In genomic region chr2:59561281-59561680, GRCh38 we compare ENCODE assay signal across 36 cellular contexts.
"Had no signal": no experiment of that assay in that cellular context is flagged by ENCODE, and none has a peak within 500 bp of the region (broad histone marks: within the 10 kb centered on the region; RNA-seq: fewer than 3 reads in every experiment).

No MANE protein-coding gene starts in this region.

- H3K4me1 Mint-ChIP-seq: activated CD4-positive, alpha-beta T cell treated with anti-CD3 and anti-CD28 coated beads for 36 hours; activated CD4-positive, alpha-beta T cell treated with anti-CD3 and anti-CD28 coated beads, Interleukin-2, amount 10 ng/mL, durations not matched to agents 24 days and 14 days; activated CD8-positive, alpha-beta memory T cell treated with anti-CD3 and anti-CD28 coated beads, Interleukin-2, amount 10 ng/mL, durations not matched to agents 7 days and 5 days; activated naive CD4-positive, alpha-beta T cell treated with anti-CD3 and anti-CD28 coated beads, Interleukin-2, amount 50 U/mL, for 24 hours; activated naive CD8-positive, alpha-beta T cell treated with anti-CD3 and anti-CD28 coated beads for 36 hours; activated naive CD8-positive, alpha-beta T cell treated with anti-CD3 and anti-CD28 coated beads, Interleukin-2, amount 50 U/mL, for 24 hours; T-helper 17 cell had no signal

- H3K4me1 ChIP-seq: adrenal gland, body of pancreas, esophagus muscularis mucosa, foreskin keratinocyte, gastroesophageal sphincter, heart right ventricle had no signal

- ATAC-seq: activated CD4-positive, alpha-beta T cell treated with anti-CD3 and anti-CD28 coated beads for 36 hours; activated CD8-positive, alpha-beta memory T cell treated with anti-CD3 and anti-CD28 coated beads, Interleukin-2, amount 10 ng/mL, durations not matched to agents 7 days and 5 days; activated CD8-positive, alpha-beta T cell treated with anti-CD3 and anti-CD28 coated beads, Interleukin-2, amount 10 ng/mL, durations not matched to agents 7 days and 5 days; activated naive CD8-positive, alpha-beta T cell treated with anti-CD3 and anti-CD28 coated beads, Interleukin-2, amount 50 U/mL, for 24 hours; body of pancreas; effector memory CD8-positive, alpha-beta T cell; foreskin keratinocyte; gastroesophageal sphincter; heart right ventricle; T-helper 17 cell had no signal

- H3K36me3 ChIP-seq: adrenal gland, esophagus muscularis mucosa, gastroesophageal sphincter, heart right ventricle, WERI-Rb-1 had no signal

- H3K27ac ChIP-seq: adrenal gland, body of pancreas, esophagus muscularis mucosa, foreskin keratinocyte, gastroesophageal sphincter, heart right ventricle, WERI-Rb-1 had no signal

- H3K27me3 ChIP-seq: adrenal gland, body of pancreas, esophagus muscularis mucosa, foreskin keratinocyte, gastroesophageal sphincter, heart right ventricle had no signal

- H3K9me3 ChIP-seq: adrenal gland, body of pancreas, esophagus muscularis mucosa, gastroesophageal sphincter, heart right ventricle had no signal

- DNase-seq: activated CD4-positive, alpha-beta memory T cell treated with anti-CD3 and anti-CD28 coated beads for 36 hours; activated CD4-positive, alpha-beta T cell treated with anti-CD3 and anti-CD28 coated beads for 36 hours; activated CD4-positive, alpha-beta T cell treated with anti-CD3 and anti-CD28 coated beads, Interleukin-2, amount 10 ng/mL, durations not matched to agents 24 days and 14 days; activated CD4-positive, CD25-positive, alpha-beta regulatory T cell; activated CD4-positive, CD25-positive, alpha-beta regulatory T cell treated with anti-CD3 and anti-CD28 coated beads, Interleukin-2, amount 50 U/mL, for 72 hours; activated CD8-positive, alpha-beta memory T cell treated with anti-CD3 and anti-CD28 coated beads, Interleukin-2, amount 10 ng/mL, durations not matched to agents 7 days and 5 days; activated CD8-positive, alpha-beta memory T cell treated with anti-CD3 and anti-CD28 coated beads, Interleukin-2, amount 50 U/mL, for 4 hours; activated CD8-positive, alpha-beta T cell treated with anti-CD3 and anti-CD28 coated beads, Interleukin-2, amount 10 ng/mL, durations not matched to agents 7 days and 5 days; activated effector memory CD4-positive, alpha-beta T cell treated with anti-CD3 and anti-CD28 coated beads, Interleukin-2, amount 50 U/mL, for 16 hours; activated naive CD4-positive, alpha-beta T cell treated with anti-CD3 and anti-CD28 coated beads for 36 hours; activated naive CD8-positive, alpha-beta T cell treated with anti-CD3 and anti-CD28 coated beads for 36 hours; activated naive CD8-positive, alpha-beta T cell treated with anti-CD3 and anti-CD28 coated beads, Interleukin-2, amount 50 U/mL, for 24 hours; activated T-cell treated with anti-CD3 and anti-CD28 coated beads, Interleukin-2, amount 50 U/mL, for 1 hour; activated T-cell treated with anti-CD3 and anti-CD28 coated beads, Interleukin-2, amount 50 U/mL, for 48 hours; adrenal gland; amygdala; aorta; body of pancreas; caudate nucleus; cortex of kidney; dermis blood vessel endothelial cell; effector CD4-positive, alpha-beta T cell; effector memory CD8-positive, alpha-beta T cell; erythroblast; foreskin keratinocyte; heart right ventricle; T-helper 17 cell; T1000 had no signal

- H3K4me3 Mint-ChIP-seq: activated CD4-positive, alpha-beta memory T cell treated with anti-CD3 and anti-CD28 coated beads for 36 hours; activated CD4-positive, alpha-beta T cell treated with anti-CD3 and anti-CD28 coated beads for 36 hours; activated CD4-positive, alpha-beta T cell treated with anti-CD3 and anti-CD28 coated beads, Interleukin-2, amount 10 ng/mL, durations not matched to agents 24 days and 14 days; activated CD8-positive, alpha-beta memory T cell treated with anti-CD3 and anti-CD28 coated beads, Interleukin-2, amount 10 ng/mL, durations not matched to agents 7 days and 5 days; activated CD8-positive, alpha-beta T cell treated with anti-CD3 and anti-CD28 coated beads, Interleukin-2, amount 10 ng/mL, durations not matched to agents 7 days and 5 days; activated naive CD4-positive, alpha-beta T cell treated with anti-CD3 and anti-CD28 coated beads for 36 hours; activated naive CD4-positive, alpha-beta T cell treated with anti-CD3 and anti-CD28 coated beads, Interleukin-2, amount 50 U/mL, for 24 hours; activated naive CD8-positive, alpha-beta T cell treated with anti-CD3 and anti-CD28 coated beads for 36 hours; activated naive CD8-positive, alpha-beta T cell treated with anti-CD3 and anti-CD28 coated beads, Interleukin-2, amount 50 U/mL, for 24 hours; activated T-helper 1 cell treated with anti-CD3 and anti-CD28 coated beads, Interleukin-12 subunit alpha, Interleukin-12 subunit beta, Interleukin-2, Interleukin-4 antibody, amounts not matched to agents 30 ng/mL and 10 ng/mL and 1 ng/mL, durations not matched to agents 14 hours and 24 hours and 36 hours; effector memory CD8-positive, alpha-beta T cell; T-helper 17 cell; T-helper 2 cell treated with Interferon-gamma antibody and Interleukin-4, amounts not matched to agents 5 μg/mL and 100 μg/mL, for 36 hours had no signal

- H3K27me3 Mint-ChIP-seq: activated CD4-positive, alpha-beta memory T cell treated with anti-CD3 and anti-CD28 coated beads for 36 hours; activated CD4-positive, alpha-beta T cell treated with anti-CD3 and anti-CD28 coated beads for 36 hours; activated CD4-positive, alpha-beta T cell treated with anti-CD3 and anti-CD28 coated beads, Interleukin-2, amount 10 ng/mL, durations not matched to agents 24 days and 14 days; activated CD8-positive, alpha-beta memory T cell treated with anti-CD3 and anti-CD28 coated beads, Interleukin-2, amount 10 ng/mL, durations not matched to agents 7 days and 5 days; activated naive CD4-positive, alpha-beta T cell treated with anti-CD3 and anti-CD28 coated beads, Interleukin-2, amount 50 U/mL, for 24 hours; activated naive CD8-positive, alpha-beta T cell treated with anti-CD3 and anti-CD28 coated beads for 36 hours; activated naive CD8-positive, alpha-beta T cell treated with anti-CD3 and anti-CD28 coated beads, Interleukin-2, amount 50 U/mL, for 24 hours; effector memory CD8-positive, alpha-beta T cell; T-helper 17 cell had no signal

- FAIRE-seq: colon had no signal

- H3K9me3 Mint-ChIP-seq: activated CD4-positive, alpha-beta T cell treated with anti-CD3 and anti-CD28 coated beads, Interleukin-2, amount 10 ng/mL, durations not matched to agents 24 days and 14 days; activated naive CD8-positive, alpha-beta T cell treated with anti-CD3 and anti-CD28 coated beads for 36 hours; activated naive CD8-positive, alpha-beta T cell treated with anti-CD3 and anti-CD28 coated beads, Interleukin-2, amount 50 U/mL, for 24 hours; activated T-helper 1 cell treated with anti-CD3 and anti-CD28 coated beads, Interleukin-12 subunit alpha, Interleukin-12 subunit beta, Interleukin-2, Interleukin-4 antibody, amounts not matched to agents 30 ng/mL and 10 ng/mL and 1 ng/mL, durations not matched to agents 14 hours and 24 hours and 36 hours; activated T-helper 2 cell treated with anti-CD3 and anti-CD28 coated beads, Interferon-gamma antibody, Interleukin-2, Interleukin-4, amounts not matched to agents 10 μg/mL and 5 μg/mL and 100 μg/mL, durations not matched to agents 14 hours and 24 hours and 36 hours; T-helper 2 cell treated with Interferon-gamma antibody and Interleukin-4, amounts not matched to agents 5 μg/mL and 100 μg/mL, for 36 hours had no signal

- H3K27ac Mint-ChIP-seq: activated CD4-positive, alpha-beta memory T cell treated with anti-CD3 and anti-CD28 coated beads for 36 hours; activated CD4-positive, alpha-beta T cell treated with anti-CD3 and anti-CD28 coated beads for 36 hours; activated CD4-positive, alpha-beta T cell treated with anti-CD3 and anti-CD28 coated beads, Interleukin-2, amount 10 ng/mL, durations not matched to agents 24 days and 14 days; activated CD8-positive, alpha-beta memory T cell treated with anti-CD3 and anti-CD28 coated beads, Interleukin-2, amount 10 ng/mL, durations not matched to agents 7 days and 5 days; activated CD8-positive, alpha-beta T cell treated with anti-CD3 and anti-CD28 coated beads, Interleukin-2, amount 10 ng/mL, durations not matched to agents 7 days and 5 days; activated naive CD4-positive, alpha-beta T cell treated with anti-CD3 and anti-CD28 coated beads for 36 hours; activated naive CD4-positive, alpha-beta T cell treated with anti-CD3 and anti-CD28 coated beads, Interleukin-2, amount 50 U/mL, for 24 hours; activated naive CD8-positive, alpha-beta T cell treated with anti-CD3 and anti-CD28 coated beads for 36 hours; activated naive CD8-positive, alpha-beta T cell treated with anti-CD3 and anti-CD28 coated beads, Interleukin-2, amount 50 U/mL, for 24 hours; activated T-helper 1 cell treated with anti-CD3 and anti-CD28 coated beads, Interleukin-12 subunit alpha, Interleukin-12 subunit beta, Interleukin-2, Interleukin-4 antibody, amounts not matched to agents 30 ng/mL and 10 ng/mL and 1 ng/mL, durations not matched to agents 14 hours and 24 hours and 36 hours; activated T-helper 2 cell treated with anti-CD3 and anti-CD28 coated beads, Interferon-gamma antibody, Interleukin-2, Interleukin-4, amounts not matched to agents 10 μg/mL and 5 μg/mL and 100 μg/mL, durations not matched to agents 14 hours and 24 hours and 36 hours; effector memory CD8-positive, alpha-beta T cell; T-helper 17 cell; T-helper 2 cell treated with Interferon-gamma antibody and Interleukin-4, amounts not matched to agents 5 μg/mL and 100 μg/mL, for 36 hours had no signal

- H3K36me3 Mint-ChIP-seq: activated CD4-positive, alpha-beta memory T cell treated with anti-CD3 and anti-CD28 coated beads for 36 hours; activated CD8-positive, alpha-beta memory T cell treated with anti-CD3 and anti-CD28 coated beads, Interleukin-2, amount 10 ng/mL, durations not matched to agents 7 days and 5 days; activated naive CD4-positive, alpha-beta T cell treated with anti-CD3 and anti-CD28 coated beads, Interleukin-2, amount 50 U/mL, for 24 hours; activated naive CD8-positive, alpha-beta T cell treated with anti-CD3 and anti-CD28 coated beads for 36 hours had no signal

- H3K4me3 ChIP-seq: adrenal gland, body of pancreas, esophagus muscularis mucosa, gastroesophageal sphincter, heart right ventricle had no signal
